Comparison of ENCODE assay signal across 14 cellular contexts in genomic region chr4:72767903-72768817, GRCh38.
DNase-seq lines count a peak whose midpoint lies in the region; ATAC-seq and TF ChIP-seq lines count a peak whose summit lies in the region.
"Had no signal": no experiment of that assay in that cellular context is flagged by ENCODE, and none has a peak within 500 bp of the region (broad histone marks: within the 10 kb centered on the region; RNA-seq: fewer than 3 reads in every experiment).

No MANE protein-coding gene starts in this region.

- no peak overlapping the region for H3K4me3 Mint-ChIP-seq in T-helper 17 cell
- H3K4me3 Mint-ChIP-seq: activated CD8-positive, alpha-beta T cell treated with anti-CD3 and anti-CD28 coated beads for 36 hours; central memory CD8-positive, alpha-beta T cell; natural killer cell treated with Interleukin-12 subunit alpha and Interleukin-12 subunit beta and Interleukin-15 and Interleukin-18, amount 100 ng/mL, for 72 hours had no signal

- no peaks in the 10 kb centered on the region for H3K36me3 Mint-ChIP-seq in T-helper 17 cell (ENCODE audit: low read depth)
- H3K36me3 Mint-ChIP-seq: natural killer cell treated with Interleukin-12 subunit alpha and Interleukin-12 subunit beta and Interleukin-15 and Interleukin-18, amount 100 ng/mL, for 72 hours had no signal

- TF ChIP-seq CTCF in epithelial cell of esophagus (IDR thresholded peaks at IDR 0.05; ENCODE audit: insufficient read depth, low read depth, low read length, missing control alignments) (no peak), WERI-Rb-1 (IDR thresholded peaks at IDR 0.05; ENCODE audit: low read depth, low read length) (no peak)

- DNase-seq in DMS114 treated with DMSO at 0.1 percent for 48 hours (lab: John Stamatoyannopoulos, UW; ENCODE audit: unreplicated experiment) (peak; percentile 0), OCI-M1 (lab: John Stamatoyannopoulos, UW) (peak; percentile 57), epithelial cell of esophagus (ENCODE audit: low read depth) (peak; percentile 39), sciatic nerve (ENCODE audit: low spot score) (no peak), DMS153 (lab: John Stamatoyannopoulos, UW) (no peak), T-helper 17 cell (no peak), WERI-Rb-1 (no peak)
- DNase-seq: activated CD8-positive, alpha-beta T cell treated with anti-CD3 and anti-CD28 coated beads for 36 hours; stimulated activated CD4-positive, alpha-beta T cell treated with anti-CD3 and anti-CD28 coated beads, Interleukin-1b, Interleukin-23, amount 100 ng/mL, for 48 hours had no signal

- no peak overlapping the region for H3K27ac Mint-ChIP-seq in T-helper 17 cell
- H3K27ac Mint-ChIP-seq: activated CD8-positive, alpha-beta T cell treated with anti-CD3 and anti-CD28 coated beads for 36 hours; natural killer cell treated with Interleukin-12 subunit alpha and Interleukin-12 subunit beta and Interleukin-15 and Interleukin-18, amount 100 ng/mL, for 72 hours had no signal

- H3K27ac ChIP-seq in WERI-Rb-1 = no peak overlapping the region
- H3K27ac ChIP-seq: hepatocyte, SK-N-MC had no signal

- H3K4me1 Mint-ChIP-seq in T-helper 17 cell = no peaks in the 10 kb centered on the region
- H3K4me1 Mint-ChIP-seq: central memory CD8-positive, alpha-beta T cell had no signal

- no peaks in the 10 kb centered on the region for H3K27me3 Mint-ChIP-seq in T-helper 17 cell
- H3K27me3 Mint-ChIP-seq: activated CD8-positive, alpha-beta T cell treated with anti-CD3 and anti-CD28 coated beads for 36 hours; central memory CD8-positive, alpha-beta T cell; natural killer cell treated with Interleukin-12 subunit alpha and Interleukin-12 subunit beta and Interleukin-15 and Interleukin-18, amount 100 ng/mL, for 72 hours had no signal

- no peak overlapping the region for H3K4me3 ChIP-seq in epithelial cell of esophagus (ENCODE audit: low read length)
- H3K4me3 ChIP-seq in WERI-Rb-1 (ENCODE audit: low read depth, low read length) = no peak overlapping the region
- H3K4me3 ChIP-seq: hepatocyte, SK-N-MC had no signal

- intact Hi-C loops in sciatic nerve (cut with DNase I) = no loop called here

- H3K27me3 ChIP-seq in WERI-Rb-1 (ENCODE audit: insufficient read depth, low read depth, severe bottlenecking) = no peaks in the 10 kb centered on the region
- H3K27me3 ChIP-seq: hepatocyte had no signal

- H3K9me3 ChIP-seq in T-helper 17 cell (ENCODE audit: control insufficient read depth, low read length, poor library complexity, severe bottlenecking) (no peaks in the 10 kb centered on the region), WERI-Rb-1 (ENCODE audit: severe bottlenecking) (no peaks in the 10 kb centered on the region)

- peak; percentile 91 for ATAC-seq in sciatic nerve
- no peak for ATAC-seq in GM18858 (IDR thresholded peaks at IDR 0.05; ENCODE audit: unreplicated experiment)
- no peak for ATAC-seq in T-helper 17 cell
- ATAC-seq: activated CD8-positive, alpha-beta T cell treated with anti-CD3 and anti-CD28 coated beads for 36 hours; natural killer cell treated with Interleukin-12 subunit alpha and Interleukin-12 subunit beta and Interleukin-15 and Interleukin-18, amount 100 ng/mL, for 72 hours had no signal

- H3K36me3 ChIP-seq in WERI-Rb-1 = no peaks in the 10 kb centered on the region

Comparison
In these comparisons a context has a peak if more than half of its experiments do, and no peak if none do; other contexts are left out.
1. DNase-seq: peak in DMS114 treated with DMSO at 0.1 percent for 48 hours (single experiment), OCI-M1 (single experiment) and epithelial cell of esophagus (single experiment); none in sciatic nerve (single experiment), DMS153 (single experiment), T-helper 17 cell (0 of 3) and WERI-Rb-1 (single experiment).